ENCODE assay signal across 1 cellular context in the genomic region with DNA sequence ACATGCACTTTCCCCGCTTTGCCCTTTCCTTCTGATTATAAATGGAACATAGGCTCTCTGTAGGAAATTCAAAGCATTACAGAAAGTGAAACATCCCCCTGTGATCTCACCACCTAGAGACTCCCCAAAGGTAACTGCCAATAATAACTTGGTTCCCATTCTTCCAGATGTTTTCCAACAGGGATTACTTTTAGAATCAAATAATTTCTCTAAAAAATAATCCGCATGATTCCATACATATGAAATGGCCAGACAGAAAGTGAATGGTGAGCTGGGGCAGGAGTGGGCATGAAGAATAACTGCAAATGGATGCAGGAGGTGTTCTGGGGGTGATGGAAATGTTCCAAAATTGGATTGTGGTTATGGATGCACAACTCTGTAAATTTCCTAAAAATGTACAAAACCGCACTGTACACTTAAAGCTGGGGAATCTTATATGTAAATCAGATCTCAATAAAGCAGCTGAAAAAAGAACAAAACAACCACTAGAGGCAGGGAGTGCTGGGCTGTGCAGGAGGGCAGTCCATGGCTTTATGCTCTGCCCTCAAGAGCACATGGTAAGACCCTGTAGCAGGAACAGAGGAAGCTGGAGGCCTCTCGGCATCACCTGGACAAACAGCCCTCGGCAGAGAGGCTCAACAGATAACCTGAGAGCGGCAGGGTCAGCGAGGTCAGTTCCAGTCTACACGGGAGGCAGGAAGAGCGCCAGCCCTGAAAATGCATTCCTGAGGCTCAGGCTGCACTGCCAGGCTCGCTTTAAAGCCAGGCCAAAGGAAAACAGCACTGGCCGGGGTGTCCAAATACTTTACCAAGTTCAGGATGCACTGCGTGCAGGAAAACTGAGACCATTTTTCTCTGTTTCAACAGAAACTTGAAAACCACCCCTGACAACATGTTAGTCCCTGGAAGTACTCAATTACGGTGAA.
TF ChIP-seq lines count a peak whose summit lies in the region.

No MANE protein-coding gene starts in this region.

TF ChIP-seq in H1, 55 proteins besides CTCF, POLR2A, EP300 and RAD21:
- TF ChIP-seq CHD2 (IDR thresholded peaks at IDR 0.05; ENCODE audit: low read length) (no peak), NANOG (IDR thresholded peaks at IDR 0.05; ENCODE audit: insufficient read depth, low read depth, low read length, poor library complexity, severe bottlenecking) (no peak)
- TF ChIP-seq, protein P1, sequence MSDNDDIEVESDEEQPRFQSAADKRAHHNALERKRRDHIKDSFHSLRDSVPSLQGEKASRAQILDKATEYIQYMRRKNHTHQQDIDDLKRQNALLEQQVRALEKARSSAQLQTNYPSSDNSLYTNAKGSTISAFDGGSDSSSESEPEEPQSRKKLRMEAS (IDR thresholded peaks at IDR 0.05): peak; percentile 50; the same call in 1 of the 2 replicates
